Comparison of ENCODE assay signal across 8 cellular contexts in the genomic region with DNA sequence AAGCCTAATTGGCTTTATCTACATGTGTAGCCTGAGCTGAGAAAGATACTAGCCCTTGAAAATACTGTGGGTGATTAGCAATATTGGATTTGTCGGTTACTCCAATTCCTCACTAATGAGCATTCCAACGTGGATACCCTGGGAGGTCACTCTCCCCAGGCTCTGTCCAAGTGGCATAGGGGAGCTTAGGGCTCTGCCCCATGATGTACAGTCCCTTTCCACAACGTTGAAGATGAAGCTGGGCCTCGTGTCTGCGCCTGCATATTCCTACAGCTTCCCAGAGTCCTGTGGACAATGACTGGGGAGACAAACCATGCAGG. TPM values are rescaled to one million over a fixed set of nuclear protein-coding genes. Genes with fewer than 3 reads are reported as not detected.
DNase-seq lines count a peak whose midpoint lies in the region; ATAC-seq, FAIRE-seq and TF ChIP-seq lines count a peak whose summit lies in the region.

No MANE protein-coding gene starts in this region.

- peak overlapping the region in 4 of 6 donors; percentile 29 to 91 (median 76) for H3K27ac Mint-ChIP-seq in naive B cell

- H3K27ac ChIP-seq in BLaER1 treated with 17β-estradiol and CSF1 and Interleukin-3, amounts not matched to agents 10 nM and 100 nM, result peak overlapping the region; percentile 86 to 100 (median 98); a peak in 21 of 22 replicates
- H3K27ac ChIP-seq in Karpas-422 (ENCODE audit: low read length) (peak overlapping the region; percentile 95), GM12878 (ENCODE audit: control insufficient read depth, insufficient read depth) (peak overlapping the region; percentile 94)

- no peaks in the 10 kb centered on the region for H3K27me3 Mint-ChIP-seq in naive B cell

- H4K20me1 ChIP-seq in BLaER1 treated with 17β-estradiol and CSF1 and Interleukin-3, amounts not matched to agents 10 nM and 100 nM, result peaks cover 48 to 74% (median 64%) of the 10 kb centered on the region in 11 experiments
- H4K20me1 ChIP-seq in Karpas-422 (ENCODE audit: insufficient read depth, low read depth, low read length) (peaks cover 32% of the 10 kb centered on the region), GM12878 (ENCODE audit: control insufficient read depth, insufficient read depth) (peaks cover 5% of the 10 kb centered on the region)

- no TSS peak for BruUV-seq in GM12878 (replicated peaks; lab: Mats Ljungman, UMichigan)

- H3K36me3 ChIP-seq in BLaER1 treated with 17β-estradiol and CSF1 and Interleukin-3, amounts not matched to agents 10 nM and 100 nM, result peaks cover 67 to 74% (median 73%) of the 10 kb centered on the region in 11 experiments
- H3K36me3 ChIP-seq in Karpas-422 (ENCODE audit: insufficient read depth, low read length) (peaks cover 58% of the 10 kb centered on the region), GM12878 (ENCODE audit: control insufficient read depth in 2 of 2, insufficient read depth in 2 of 2, low read length in 1 of 2) (peaks cover 19 to 33% of the 10 kb centered on the region in 2 experiments)

- H3K9me3 Mint-ChIP-seq in naive B cell, result no peaks in the 10 kb centered on the region

- SMC1A ChIA-PET in GM12878 (lab: Charles Lee; ENCODE audit: uncharacterized antibody, unreplicated experiment), result interaction anchor here (0.7 to 4.0 kb wide), 10 partner anchors 10 to 260 kb away, joined by 3 to 28 read pairs (median 4); no protein-coding TSS in a partner anchor

- H3K36me3 Mint-ChIP-seq in naive B cell, result peaks cover 18 to 24% of the 10 kb centered on the region in 2 donors

- CTCF ChIA-PET in GM12878 (lab: Yijun Ruan, JAX), result interaction anchor here (0.6 to 8.9 kb wide), 8 partner anchors 8 to 259 kb away, joined by 3 to 58 read pairs (median 4); partner anchors contain the start of gene TAF12

- H3K4me3 Mint-ChIP-seq in naive B cell, result peak overlapping the region; percentile 60 to 100 (median 98)

- DNase-seq in Karpas-422, result peak; percentile 64
- no peak for DNase-seq in GM12878 (ENCODE audit: low read depth, low spot score)
- DNase-seq in naive B cell, result no peak
- DNase-seq in NCI-H1694 treated with DMSO at 0.1 percent for 48 hours (lab: John Stamatoyannopoulos, UW), result no peak
- no peak for DNase-seq in mucosa of gallbladder (ENCODE audit: low spot score)
- DNase-seq in NCI-H187 treated with DMSO at 0.1 percent for 48 hours (lab: John Stamatoyannopoulos, UW), result no peak
- no peak for DNase-seq in hepatic stellate cell (ENCODE audit: low spot score)

- RAD21 ChIA-PET in GM12878 (lab: Charles Lee; ENCODE audit: unreplicated experiment), result interaction anchor here (0.7 to 3.8 kb wide), 4 partner anchors 92 to 137 kb away, joined by 3 to 16 read pairs (median 4); no protein-coding TSS in a partner anchor

- H3K79me2 ChIP-seq in Karpas-422 (ENCODE audit: low read length), result peaks cover 30% of the 10 kb centered on the region
- H3K79me2 ChIP-seq in GM12878 (ENCODE audit: control insufficient read depth, insufficient read depth, low read length), result peaks cover 58% of the 10 kb centered on the region

- TF ChIP-seq CTCF in GM12878 (IDR thresholded peaks at IDR 0.05 in 2 of 3, conservative IDR thresholded peaks at IDR 0.05 in 1 of 3; ENCODE audit: control insufficient read depth in 2 of 3, extremely low read depth in 1 of 3, insufficient read depth in 1 of 3, low read depth in 3 of 3, low read length in 3 of 3), result no peak

- peak overlapping the region; percentile 90 to 100 (median 98) for H3K9ac ChIP-seq in BLaER1 treated with 17β-estradiol and CSF1 and Interleukin-3, amounts not matched to agents 10 nM and 100 nM
- H3K9ac ChIP-seq in Karpas-422 (ENCODE audit: low read length) (peak overlapping the region; percentile 84), GM12878 (ENCODE audit: control insufficient read depth, insufficient read depth, low read length) (peak overlapping the region; percentile 100)

- 1% methylated on average over 5 of the region's 5 CpGs for WGBS in GM12878 (ENCODE audit: insufficient coverage, insufficient replicate concordance, low lambda C conversion rate, missing lambda C conversion rate)

- in situ Hi-C loops in GM12878 (cut with MboI), result no loop called here

- H3K4me2 ChIP-seq in BLaER1 treated with 17β-estradiol and CSF1 and Interleukin-3, amounts not matched to agents 10 nM and 100 nM, result peak overlapping the region; percentile 88 to 99 (median 95)
- H3K4me2 ChIP-seq in Karpas-422 (ENCODE audit: low read depth, low read length, poor library complexity, severe bottlenecking) (peak overlapping the region; percentile 74), GM12878 (ENCODE audit: control insufficient read depth, insufficient read depth) (peak overlapping the region; percentile 94)

- no peak for TF ChIP-seq RAD21 in GM12878 (IDR thresholded peaks at IDR 0.05; ENCODE audit: insufficient read depth, low read depth, low read length)

- TF ChIP-seq POLR2A in GM12878 (IDR thresholded peaks at IDR 0.05; ENCODE audit: low read depth, low read length), result peak; percentile 48; the same call in 1 of the 2 replicates

- ATAC-seq in GM12878, result no peak
- ATAC-seq in naive B cell (ENCODE audit: low read depth in 2 of 2), result no peak

- H3K9me2 ChIP-seq in Karpas-422 (replicated peaks; ENCODE audit: insufficient read depth, low read length), result no peaks in the 10 kb centered on the region

- intact Hi-C loops in GM12878 (cut with micrococcal nuclease; ENCODE audit: unreplicated experiment), result no loop called here

- no peak for FAIRE-seq in GM12878 (lab: Jason Lieb, UNC)

- peak overlapping the region; percentile 86 to 99 (median 91) for H3K4me3 ChIP-seq in BLaER1 treated with 17β-estradiol and CSF1 and Interleukin-3, amounts not matched to agents 10 nM and 100 nM
- H3K4me3 ChIP-seq in Karpas-422 (ENCODE audit: low read length), result peak overlapping the region; percentile 82
- H3K4me3 ChIP-seq in GM12878, result peak overlapping the region; percentile 84

- POLR2A ChIA-PET in GM12878 (lab: Charles Lee), result interaction anchor here (0.6 to 8.7 kb wide), 9 partner anchors 9 to 263 kb away, joined by 3 to 81 read pairs (median 6); partner anchors contain the start of gene YTHDF2

- no peaks in the 10 kb centered on the region for H3K27me3 ChIP-seq in BLaER1 treated with 17β-estradiol and CSF1 and Interleukin-3, amounts not matched to agents 10 nM and 100 nM
- H3K27me3 ChIP-seq in Karpas-422 (ENCODE audit: low read length), result no peaks in the 10 kb centered on the region
- H3K27me3 ChIP-seq in GM12878 (replicated peaks in 1 of 2; ENCODE audit: control insufficient read depth in 2 of 2, insufficient read depth in 2 of 2, low read length in 1 of 2), result no peaks in the 10 kb centered on the region

- H3K4me1 Mint-ChIP-seq in naive B cell, result peaks cover 42 to 76% (median 45%) of the 10 kb centered on the region in 3 donors

- peaks cover 18 to 61% (median 40%) of the 10 kb centered on the region in 10 experiments for H3K4me1 ChIP-seq in BLaER1 treated with 17β-estradiol and CSF1 and Interleukin-3, amounts not matched to agents 10 nM and 100 nM
- H3K4me1 ChIP-seq in Karpas-422 (ENCODE audit: low read length) (peaks cover 43% of the 10 kb centered on the region), GM12878 (ENCODE audit: control insufficient read depth, insufficient read depth, low read length) (peaks cover 10% of the 10 kb centered on the region)

- H3K9me3 ChIP-seq in BLaER1 treated with 17β-estradiol and CSF1 and Interleukin-3, amounts not matched to agents 10 nM and 100 nM (replicated peaks in 1 of 11), result peaks cover 0 to 23% (median 0%) of the 10 kb centered on the region in 11 experiments; a peak in 9 of 22 replicates
- no peaks in the 10 kb centered on the region for H3K9me3 ChIP-seq in Karpas-422 (ENCODE audit: low read length)
- no peaks in the 10 kb centered on the region; the same call in 2 of the 3 replicates for H3K9me3 ChIP-seq in GM12878 (replicated peaks; ENCODE audit: control insufficient read depth, insufficient read depth, low read length)

- no peak for TF ChIP-seq EP300 in GM12878 (IDR thresholded peaks at IDR 0.05; ENCODE audit: borderline replicate concordance in 1 of 2, control insufficient read depth in 1 of 2, low read depth in 2 of 2, low read length in 2 of 2)

- H2AFZ ChIP-seq in Karpas-422 (ENCODE audit: low read length) (no peak overlapping the region), GM12878 (ENCODE audit: control insufficient read depth, low read depth, low read length) (no peak overlapping the region)

RNA-seq across cellular contexts. Expression of gene RCC1, which starts 2.6 kb away (rescaled TPM):
- total RNA-seq in Karpas-422 (2014; rRNA removed; shearing (Covaris generic); ENCODE audit: low replicate concordance), result 27.5 and 49.7 TPM in 2 replicates
- 32.4 and 36.3 TPM in 2 replicates for total RNA-seq in GM12878 (2013; cell fraction: nucleolus; rRNA removed)
- 69.0 and 78.6 TPM in 2 replicates for total RNA-seq in GM12878 (2014; rRNA removed)
- total RNA-seq in GM12878 (2014; rRNA removed; fragmentation: Illumina TruSeq; extraction: Trizol), result 66.3 and 71.8 TPM in 2 replicates
- 79.4 and 86.2 TPM in 2 replicates for total RNA-seq in GM12878 (2021)
- 28.7 TPM for polyA plus RNA-seq in GM12878 (2011; ENCODE audit: low read depth)
- polyA plus RNA-seq in GM12878 (2011; rRNA removed), result 45.4 and 64.5 TPM in 2 replicates
- polyA plus RNA-seq in GM12878 (2011; cell fraction: cytosol; rRNA removed), result 76.0 and 79.8 TPM in 2 replicates
- 62.4 and 81.8 TPM in 2 replicates for polyA plus RNA-seq in GM12878 (2011; cell fraction: nucleus; rRNA removed)
- 35.2 and 39.0 TPM in 2 replicates for polyA plus RNA-seq in GM12878 (2012)
- 69.6 and 99.4 TPM in 2 replicates for polyA plus RNA-seq in GM12878 (2014; fragmentation: Illumina TruSeq; extraction: Trizol)
- 10 to 100 TPM in 1 of 2 experiments, 1 to 10 TPM in 1; 8.3 to 15.2 TPM for polyA plus RNA-seq in GM12878 (2014; fragmentation: Nextera tagmentation; extraction: Ambion mirVana)
- 77.5 and 85.3 TPM in 2 replicates for polyA plus RNA-seq in GM12878 (2014; rRNA removed)
- polyA plus RNA-seq in GM12878 (2016; fragmentation: Nextera tagmentation; extraction: Ambion mirVana), result 10 to 100 TPM; 71.0 to 78.7 TPM
- polyA minus RNA-seq in GM12878 (2011; rRNA and poly(A)+ RNA removed), result 80.5 and 117 TPM in 2 replicates
- polyA minus RNA-seq in GM12878 (2011; cell fraction: cytosol; rRNA and poly(A)+ RNA removed), result 16.3 and 25.6 TPM in 2 replicates
- 12.7 and 28.6 TPM in 2 replicates for polyA minus RNA-seq in GM12878 (2011; cell fraction: nucleus; rRNA and poly(A)+ RNA removed)
- 10 to 100 TPM in 3 of 6 donors, 1 to 10 TPM in 3; 3.8 to 12.2 (median 9.5) TPM for polyA plus RNA-seq in naive B cell (ENCODE audit: low read depth in 6 of 6)
- 30.3 TPM for total RNA-seq in mucosa of gallbladder

RNA-seq across cellular contexts. Expression of gene TRNAU1AP, which starts 44.5 kb away (rescaled TPM):
- total RNA-seq in Karpas-422 (2014; rRNA removed; shearing (Covaris generic); ENCODE audit: low replicate concordance), result 22.4 and 28.6 TPM in 2 replicates
- total RNA-seq in GM12878 (2013; cell fraction: nucleolus; rRNA removed), result 99.4 and 101 TPM in 2 replicates
- total RNA-seq in GM12878 (2014; rRNA removed) (24.3 and 28.2 TPM in 2 replicates), GM12878 (2014; rRNA removed; fragmentation: Illumina TruSeq; extraction: Trizol) (26.2 and 29.5 TPM in 2 replicates), GM12878 (2021) (30.8 and 35.6 TPM in 2 replicates), mucosa of gallbladder (19.3 TPM)
- polyA plus RNA-seq in GM12878 (2011; ENCODE audit: low read depth), result 16.8 TPM
- polyA plus RNA-seq in GM12878 (2011; rRNA removed) (60.7 and 67.0 TPM in 2 replicates), GM12878 (2014; fragmentation: Illumina TruSeq; extraction: Trizol) (28.5 and 34.3 TPM in 2 replicates), GM12878 (2014; fragmentation: Nextera tagmentation; extraction: Ambion mirVana) (10 to 100 TPM; 53.1 to 53.8 TPM), GM12878 (2014; rRNA removed) (25.8 and 34.3 TPM in 2 replicates), GM12878 (2016; fragmentation: Nextera tagmentation; extraction: Ambion mirVana) (10 to 100 TPM; 28.5 to 32.8 TPM), naive B cell (ENCODE audit: low read depth in 6 of 6) (10 to 100 TPM in 5 of 6 donors, 1 to 10 TPM in 1; 9.8 to 30.7 (median 25.9) TPM)
- polyA plus RNA-seq in GM12878 (2011; cell fraction: cytosol; rRNA removed), result 35.3 and 40.9 TPM in 2 replicates
- polyA plus RNA-seq in GM12878 (2011; cell fraction: nucleus; rRNA removed), result 49.4 and 62.4 TPM in 2 replicates
- 26.9 and 27.2 TPM in 2 replicates for polyA plus RNA-seq in GM12878 (2012)
- 31.7 and 32.2 TPM in 2 replicates for polyA minus RNA-seq in GM12878 (2011; rRNA and poly(A)+ RNA removed)
- polyA minus RNA-seq in GM12878 (2011; cell fraction: cytosol; rRNA and poly(A)+ RNA removed), result 13.1 and 13.7 TPM in 2 replicates
- polyA minus RNA-seq in GM12878 (2011; cell fraction: nucleus; rRNA and poly(A)+ RNA removed), result 18.9 and 26.8 TPM in 2 replicates
